In genomic region chr2:158484892-158485556, GRCh38 we compare ENCODE assay signal across 22 cellular contexts. TPM values are rescaled to one million over a fixed set of nuclear protein-coding genes. Genes with fewer than 3 reads are reported as not detected.
DNase-seq lines count a peak whose midpoint lies in the region; ATAC-seq and TF ChIP-seq lines count a peak whose summit lies in the region.
"Had no signal": no experiment of that assay in that cellular context is flagged by ENCODE, and none has a peak within 500 bp of the region (broad histone marks: within the 10 kb centered on the region; RNA-seq: fewer than 3 reads in every experiment).

No MANE protein-coding gene starts in this region.

- H2AFZ ChIP-seq in mammary epithelial cell (ENCODE audit: low read depth, low read length), result no peak overlapping the region
- H2AFZ ChIP-seq: hepatocyte had no signal

- H3K4me3 Mint-ChIP-seq in activated T-cell treated with anti-CD3 and anti-CD28 coated beads, Interleukin-2, amount 50 U/mL, for 4 hours, result no peak overlapping the region
- no peak overlapping the region for H3K4me3 Mint-ChIP-seq in activated naive CD4-positive, alpha-beta T cell treated with anti-CD3 and anti-CD28 coated beads, Interleukin-2, amount 10 ng/mL, durations not matched to agents 7 days and 5 days
- H3K4me3 Mint-ChIP-seq: brain; CD4-positive, CD25-positive, alpha-beta regulatory T cell had no signal

- DNase-seq in activated T-cell treated with anti-CD3 and anti-CD28 coated beads, Interleukin-2, amount 50 U/mL, for 4 hours, result no peak
- no peak for DNase-seq in activated T-cell treated with anti-CD3 and anti-CD28 coated beads, Interleukin-2, amount 50 U/mL, for 48 hours
- DNase-seq in myocyte (ENCODE audit: low read depth) (peak; percentile 52), BE2C (no peak), mammary epithelial cell (no peak)
- no peak for DNase-seq in activated naive CD4-positive, alpha-beta T cell treated with anti-CD3 and anti-CD28 coated beads, Interleukin-2, amount 10 ng/mL, durations not matched to agents 7 days and 5 days
- DNase-seq: activated gamma-delta T cell treated with Interleukin-2 at 50 U/mL for 16 hours; CD4-positive, CD25-positive, alpha-beta regulatory T cell; DMS79; NCI-H1105 treated with DMSO at 0.1 percent for 48 hours; NCI-H2171; occipital lobe; stimulated activated CD4-positive, alpha-beta T cell treated with anti-CD3 and anti-CD28 coated beads, Interleukin-4, amount 100 ng/mL, for 1 hour; stimulated activated CD8-positive, alpha-beta memory T cell treated with anti-CD3 and anti-CD28 coated beads, Interleukin-4, amount 100 ng/mL, for 48 hours; trophoblast cell had no signal

- H4K20me1 ChIP-seq in mammary epithelial cell (ENCODE audit: insufficient read depth, low read length), result no peaks in the 10 kb centered on the region

- peak; percentile 34 to 41 for ATAC-seq in activated T-cell treated with anti-CD3 and anti-CD28 coated beads, Interleukin-2, amount 50 U/mL, for 4 hours
- ATAC-seq in GM21381 (IDR thresholded peaks at IDR 0.05; ENCODE audit: unreplicated experiment) (peak; percentile 67), HG03103 (IDR thresholded peaks at IDR 0.05; ENCODE audit: low read depth, unreplicated experiment) (peak; percentile 50)
- ATAC-seq: A549 had no signal

- no peak overlapping the region for H3K27ac Mint-ChIP-seq in activated naive CD4-positive, alpha-beta T cell treated with anti-CD3 and anti-CD28 coated beads, Interleukin-2, amount 10 ng/mL, durations not matched to agents 7 days and 5 days
- H3K27ac Mint-ChIP-seq: brain; CD4-positive, CD25-positive, alpha-beta regulatory T cell had no signal

- H3K9me3 ChIP-seq in BE2C (no peaks in the 10 kb centered on the region), mammary epithelial cell (replicated peaks; ENCODE audit: insufficient read depth, low read length) (no peaks in the 10 kb centered on the region)
- H3K9me3 ChIP-seq: A549 had no signal

- CTCF ChIA-PET in activated naive CD4-positive, alpha-beta T cell treated with anti-CD3 and anti-CD28 coated beads, Interleukin-2, amount 10 ng/mL, durations not matched to agents 7 days and 5 days (lab: Charles Lee), result no interaction called here
- CTCF ChIA-PET in mammary epithelial cell (lab: Charles Lee; ENCODE audit: low non-redundant PET), result no interaction called here

- peaks cover 7% of the 10 kb centered on the region for H3K36me3 Mint-ChIP-seq in activated T-cell treated with anti-CD3 and anti-CD28 coated beads, Interleukin-2, amount 50 U/mL, for 4 hours (ENCODE audit: insufficient read depth)
- peaks cover 1% of the 10 kb centered on the region for H3K36me3 Mint-ChIP-seq in activated naive CD4-positive, alpha-beta T cell treated with anti-CD3 and anti-CD28 coated beads, Interleukin-2, amount 10 ng/mL, durations not matched to agents 7 days and 5 days

- H3K4me2 ChIP-seq in mammary epithelial cell (ENCODE audit: insufficient read depth, low read depth, low read length), result no peak overlapping the region
- H3K4me2 ChIP-seq: A549, hepatocyte, KMS-11 had no signal

- no peak overlapping the region for H3K9ac ChIP-seq in mammary epithelial cell (ENCODE audit: insufficient read depth, low read length)
- H3K9ac ChIP-seq: KMS-11 had no signal

- H3K4me3 ChIP-seq in BE2C (ENCODE audit: low read depth, low read length) (no peak overlapping the region), mammary epithelial cell (replicated peaks in 1 of 3; ENCODE audit: insufficient read depth in 1 of 3, low read depth in 2 of 3, low read length in 3 of 3) (no peak overlapping the region)
- H3K4me3 ChIP-seq: A549, hepatocyte had no signal

- H3K27me3 ChIP-seq in BE2C (no peaks in the 10 kb centered on the region), mammary epithelial cell (ENCODE audit: insufficient read depth, low read length) (no peaks in the 10 kb centered on the region)
- H3K27me3 ChIP-seq: hepatocyte had no signal

- no peaks in the 10 kb centered on the region for H3K4me1 ChIP-seq in BE2C
- H3K4me1 ChIP-seq in mammary epithelial cell (ENCODE audit: insufficient read depth, low read length), result peaks cover 24% of the 10 kb centered on the region

- H3K9me3 Mint-ChIP-seq in activated T-cell treated with anti-CD3 and anti-CD28 coated beads, Interleukin-2, amount 50 U/mL, for 4 hours, result no peaks in the 10 kb centered on the region
- no peaks in the 10 kb centered on the region for H3K9me3 Mint-ChIP-seq in activated naive CD4-positive, alpha-beta T cell treated with anti-CD3 and anti-CD28 coated beads, Interleukin-2, amount 10 ng/mL, durations not matched to agents 7 days and 5 days
- H3K9me3 Mint-ChIP-seq: brain had no signal

- H3K4me1 Mint-ChIP-seq in activated T-cell treated with anti-CD3 and anti-CD28 coated beads, Interleukin-2, amount 50 U/mL, for 4 hours (ENCODE audit: low read depth), result peaks cover 3% of the 10 kb centered on the region
- H3K4me1 Mint-ChIP-seq in activated naive CD4-positive, alpha-beta T cell treated with anti-CD3 and anti-CD28 coated beads, Interleukin-2, amount 10 ng/mL, durations not matched to agents 7 days and 5 days, result no peaks in the 10 kb centered on the region

- no peaks in the 10 kb centered on the region for H3K27me3 Mint-ChIP-seq in activated T-cell treated with anti-CD3 and anti-CD28 coated beads, Interleukin-2, amount 50 U/mL, for 4 hours (ENCODE audit: low read depth)
- H3K27me3 Mint-ChIP-seq in activated naive CD4-positive, alpha-beta T cell treated with anti-CD3 and anti-CD28 coated beads, Interleukin-2, amount 10 ng/mL, durations not matched to agents 7 days and 5 days, result no peaks in the 10 kb centered on the region
- H3K27me3 Mint-ChIP-seq: brain; CD4-positive, CD25-positive, alpha-beta regulatory T cell had no signal

- no TSS peak for BruUV-seq in mammary epithelial cell (replicated peaks; lab: Mats Ljungman, UMichigan)

- in situ Hi-C loops in mammary epithelial cell (cut with MboI; ENCODE audit: low sequenced_read_pairs in 2 of 2), result no loop called here

- H3K27ac ChIP-seq in mammary epithelial cell (ENCODE audit: insufficient read depth, low read depth, low read length), result no peak overlapping the region
- H3K27ac ChIP-seq: A549, hepatocyte, HL-60, KMS-11 had no signal

- WGBS in mammary epithelial cell (ENCODE audit: low coverage, missing lambda C conversion rate), result 85% methylated on average over 8 of the region's 8 CpGs

- intact Hi-C loops in mammary epithelial cell (cut with micrococcal nuclease), result no loop called here

- H3K79me2 ChIP-seq in mammary epithelial cell (ENCODE audit: insufficient read depth, low read length), result peaks cover 88% of the 10 kb centered on the region

- dilution Hi-C loops in mammary epithelial cell (cut with HindIII; ENCODE audit: low sequenced_read_pairs), result no loop called here

- H3K36me3 ChIP-seq in BE2C, result no peaks in the 10 kb centered on the region
- no peaks in the 10 kb centered on the region for H3K36me3 ChIP-seq in mammary epithelial cell (ENCODE audit: insufficient read depth, low read length)

- no peak for TF ChIP-seq CTCF in BE2C (IDR thresholded peaks at IDR 0.05; ENCODE audit: low read depth, low read length)
- TF ChIP-seq CTCF in mammary epithelial cell (conservative IDR thresholded peaks at IDR 0.05 in 1 of 2, IDR thresholded peaks at IDR 0.05 in 1 of 2; ENCODE audit: extremely low read depth in 1 of 2, insufficient read depth in 1 of 2, low read depth in 1 of 2, low read length in 2 of 2), result no peak

RNA-seq across cellular contexts. Expression of gene PKP4, which starts 28.3 kb away (rescaled TPM):
- 10 to 100 TPM; 11.5 to 17.7 (median 12.5) TPM for total RNA-seq in activated T-cell treated with anti-CD3 and anti-CD28 coated beads, Interleukin-2, amount 50 U/mL, for 4 hours
- 31.4 and 35.7 TPM in 2 replicates for total RNA-seq in myocyte
- polyA plus RNA-seq in myocyte (2012), result 32.0 TPM
- 14.0 TPM for polyA plus RNA-seq in BE2C (2012; ENCODE audit: insufficient read depth, insufficient read length, low read depth)
- 10 to 100 TPM; 64.8 to 82.6 TPM for total RNA-seq in mammary epithelial cell
- 35.9 TPM for polyA plus RNA-seq in mammary epithelial cell
- polyA minus RNA-seq in mammary epithelial cell, result 94.6 TPM

RNA-seq across cellular contexts. Expression of gene CCDC148, which starts 28.5 kb away (rescaled TPM):
- total RNA-seq in activated T-cell treated with anti-CD3 and anti-CD28 coated beads, Interleukin-2, amount 50 U/mL, for 4 hours, result under 1 TPM in 1 of 3 donors, not detected in 2; 0.14 TPM
- total RNA-seq in myocyte (0.26 and 0.29 TPM in 2 replicates), mammary epithelial cell (1 to 10 TPM in 1 of 2 donors, under 1 TPM in 1; 0.71 to 1.3 TPM)
- polyA plus RNA-seq in myocyte (2012), result 1.2 TPM
- polyA plus RNA-seq in BE2C (2012; ENCODE audit: insufficient read depth, insufficient read length, low read depth), result not detected
- 0.35 TPM for polyA plus RNA-seq in mammary epithelial cell
- polyA minus RNA-seq in mammary epithelial cell, result not detected
- total RNA-seq: CD4-positive, CD25-positive, alpha-beta regulatory T cell had no signal
- polyA plus RNA-seq: CD4-positive, CD25-positive, alpha-beta regulatory T cell had no signal
